ENCODE assay signal across 25 cellular contexts in genomic region chr14:50360093-50360492, GRCh38.
"Had no signal": no experiment of that assay in that cellular context is flagged by ENCODE, and none has a peak within 500 bp of the region (broad histone marks: within the 10 kb centered on the region; RNA-seq: fewer than 3 reads in every experiment).

No MANE protein-coding gene starts in this region.

- ATAC-seq: activated CD8-positive, alpha-beta T cell treated with anti-CD3 and anti-CD28 coated beads for 36 hours; activated T-cell treated with anti-CD3 and anti-CD28 coated beads, Interleukin-2, amount 50 U/mL, for 72 hours; activated T-helper 17 cell treated with anti-CD3 and anti-CD28 coated beads, Interleukin-2, amount 50 U/mL, for 72 hours; body of pancreas had no signal

- H3K9me3 Mint-ChIP-seq: activated CD4-positive, alpha-beta T cell treated with anti-CD3 and anti-CD28 coated beads, Interleukin-2, amount 10 ng/mL, durations not matched to agents 24 days and 14 days; activated naive CD4-positive, alpha-beta T cell treated with anti-CD3 and anti-CD28 coated beads, Interleukin-2, amount 50 U/mL, for 24 hours had no signal

- H3K36me3 ChIP-seq: breast epithelium, SJCRH30 had no signal

- H3K27ac Mint-ChIP-seq: activated CD4-positive, alpha-beta T cell treated with anti-CD3 and anti-CD28 coated beads, Interleukin-2, amount 10 ng/mL, durations not matched to agents 24 days and 14 days; activated CD8-positive, alpha-beta T cell treated with anti-CD3 and anti-CD28 coated beads for 36 hours; activated naive CD4-positive, alpha-beta T cell treated with anti-CD3 and anti-CD28 coated beads, Interleukin-2, amount 50 U/mL, for 24 hours; activated naive CD8-positive, alpha-beta T cell treated with anti-CD3 and anti-CD28 coated beads, Interleukin-2, amount 10 ng/mL, durations not matched to agents 7 days and 5 days; activated T-cell treated with anti-CD3 and anti-CD28 coated beads, Interleukin-2, amount 50 U/mL, for 72 hours; activated T-helper 17 cell treated with anti-CD3 and anti-CD28 coated beads, Interleukin-2, amount 50 U/mL, for 72 hours had no signal

- H3K27me3 Mint-ChIP-seq: activated CD4-positive, alpha-beta T cell treated with anti-CD3 and anti-CD28 coated beads, Interleukin-2, amount 10 ng/mL, durations not matched to agents 24 days and 14 days; activated CD8-positive, alpha-beta T cell treated with anti-CD3 and anti-CD28 coated beads for 36 hours; activated naive CD4-positive, alpha-beta T cell treated with anti-CD3 and anti-CD28 coated beads, Interleukin-2, amount 50 U/mL, for 24 hours; activated naive CD8-positive, alpha-beta T cell treated with anti-CD3 and anti-CD28 coated beads, Interleukin-2, amount 10 ng/mL, durations not matched to agents 7 days and 5 days; activated T-helper 17 cell treated with anti-CD3 and anti-CD28 coated beads, Interleukin-2, amount 50 U/mL, for 72 hours had no signal

- DNase-seq: activated CD4-positive, alpha-beta T cell treated with anti-CD3 and anti-CD28 coated beads, Interleukin-2, amount 10 ng/mL, durations not matched to agents 24 days and 14 days; activated CD4-positive, alpha-beta T cell treated with anti-CD3 and anti-CD28 coated beads, Interleukin-2, amount 50 U/mL, for 4 hours; activated CD8-positive, alpha-beta T cell treated with anti-CD3 and anti-CD28 coated beads for 36 hours; activated gamma-delta T cell; activated naive CD4-positive, alpha-beta T cell treated with Interleukin-2 at 50 U/mL for 16 hours; activated naive CD8-positive, alpha-beta T cell treated with anti-CD3 and anti-CD28 coated beads, Interleukin-2, amount 10 ng/mL, durations not matched to agents 7 days and 5 days; activated T-cell treated with anti-CD3 and anti-CD28 coated beads, Interleukin-2, amount 50 U/mL, for 1 hour; activated T-cell treated with anti-CD3 and anti-CD28 coated beads, Interleukin-2, amount 50 U/mL, for 72 hours; body of pancreas; Karpas-422; KBM-7; NCI-H1105; NCI-H1417 treated with DMSO at 0.1 percent for 48 hours; NCI-H1694; NCI-H1930; NCI-H2081 treated with DMSO at 0.1 percent for 48 hours; NCI-H345; NCI-H524 treated with DMSO at 0.1 percent for 48 hours; SHP77; SJCRH30; T1000 had no signal

- H3K4me1 ChIP-seq: breast epithelium, SJCRH30 had no signal

- H3K27ac ChIP-seq: body of pancreas, breast epithelium, SJCRH30, SK-N-MC had no signal

- H3K4me3 Mint-ChIP-seq: activated CD4-positive, alpha-beta T cell treated with anti-CD3 and anti-CD28 coated beads, Interleukin-2, amount 10 ng/mL, durations not matched to agents 24 days and 14 days; activated CD8-positive, alpha-beta T cell treated with anti-CD3 and anti-CD28 coated beads for 36 hours; activated naive CD4-positive, alpha-beta T cell treated with anti-CD3 and anti-CD28 coated beads, Interleukin-2, amount 50 U/mL, for 24 hours; activated naive CD8-positive, alpha-beta T cell treated with anti-CD3 and anti-CD28 coated beads, Interleukin-2, amount 10 ng/mL, durations not matched to agents 7 days and 5 days; activated T-cell treated with anti-CD3 and anti-CD28 coated beads, Interleukin-2, amount 50 U/mL, for 72 hours; activated T-helper 17 cell treated with anti-CD3 and anti-CD28 coated beads, Interleukin-2, amount 50 U/mL, for 72 hours had no signal

- H3K4me3 ChIP-seq: body of pancreas, breast epithelium, SJCRH30, SK-N-MC had no signal

- H3K27me3 ChIP-seq: body of pancreas, breast epithelium, SJCRH30 had no signal

- H3K9me3 ChIP-seq: body of pancreas, breast epithelium, SJCRH30 had no signal
